8 cellular contexts compared by ENCODE assay signal in the genomic region with DNA sequence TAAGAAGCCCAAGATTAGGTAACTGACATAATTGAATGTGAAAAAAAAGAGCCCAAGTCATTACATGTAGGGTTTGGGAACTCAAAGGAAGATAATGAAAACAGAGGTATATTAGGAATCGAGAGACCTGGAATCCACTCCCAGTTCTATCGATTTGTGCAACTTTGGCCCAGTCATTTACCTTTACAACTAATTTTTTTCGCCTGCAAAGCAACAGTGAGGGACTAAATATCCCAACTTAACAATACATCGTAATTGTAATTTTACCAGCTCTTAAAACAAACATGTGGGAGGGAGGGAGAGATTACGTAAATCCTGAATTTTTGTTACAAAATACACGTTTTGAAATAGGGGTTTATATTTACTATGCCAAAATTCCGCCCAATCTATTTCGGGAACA. TPM values are rescaled to one million over a fixed set of nuclear protein-coding genes. Genes with fewer than 3 reads are reported as not detected.
A peak's percentile ranks its signal among the peaks of the same experiment; 100 is the strongest.
DNase-seq lines count a peak whose midpoint lies in the region; ATAC-seq and TF ChIP-seq lines count a peak whose summit lies in the region.

No MANE protein-coding gene starts in this region.

- ATAC-seq in HG02763 (IDR thresholded peaks at IDR 0.05; ENCODE audit: unreplicated experiment), result no peak
- ATAC-seq in HG03565 (IDR thresholded peaks at IDR 0.05; ENCODE audit: unreplicated experiment), result no peak
- ATAC-seq in HG02970 (IDR thresholded peaks at IDR 0.05; ENCODE audit: low FRiP score, unreplicated experiment), result no peak
- no peak for ATAC-seq in HG03139 (IDR thresholded peaks at IDR 0.05; ENCODE audit: unreplicated experiment)

- H3K27ac Mint-ChIP-seq in CD4-positive, alpha-beta memory T cell, result peak overlapping the region in 2 of 7 donors; percentile 10 to 52

- H3K27ac ChIP-seq in CD4-positive, alpha-beta memory T cell (ENCODE audit: low read depth, low read length), result no peak overlapping the region
- H3K27ac ChIP-seq in dorsolateral prefrontal cortex, result no peak overlapping the region
- H3K27ac ChIP-seq in neutrophil, result no peak overlapping the region

- DNase-seq in CD4-positive, alpha-beta memory T cell, result no peak
- DNase-seq in LNCaP clone FGC (ENCODE audit: low read depth) (no peak), dorsolateral prefrontal cortex (no peak)

- no peak for TF ChIP-seq CTCF in LNCaP clone FGC (IDR thresholded peaks at IDR 0.05; ENCODE audit: control insufficient read depth, extremely low read depth, insufficient read depth)
- no peak for TF ChIP-seq CTCF in dorsolateral prefrontal cortex (IDR thresholded peaks at IDR 0.05 in 54 of 56, conservative IDR thresholded peaks at IDR 0.05 in 2 of 56; ENCODE audit: low read depth in 1 of 56, partially characterized antibody in 56 of 56)
- TF ChIP-seq CTCF in neutrophil (IDR thresholded peaks at IDR 0.05), result no peak

- H3K4me1 Mint-ChIP-seq in CD4-positive, alpha-beta memory T cell, result peaks cover 36 to 60% (median 47%) of the 10 kb centered on the region in 4 donors

- H3K27me3 ChIP-seq in CD4-positive, alpha-beta memory T cell (ENCODE audit: insufficient read depth, low read length), result no peaks in the 10 kb centered on the region
- H3K27me3 ChIP-seq in dorsolateral prefrontal cortex (peaks cover 0 to 28% (median 0%) of the 10 kb centered on the region in 45 donors), neutrophil (peaks cover 14% of the 10 kb centered on the region)

- H3K9me3 ChIP-seq in CD4-positive, alpha-beta memory T cell (ENCODE audit: control insufficient read depth in 1 of 2, low read length in 2 of 2), result no peaks in the 10 kb centered on the region
- no peaks in the 10 kb centered on the region for H3K9me3 ChIP-seq in neutrophil

- CTCF ChIA-PET in CD4-positive, alpha-beta memory T cell (lab: Charles Lee; ENCODE audit: partially characterized antibody), result no interaction called here

- intact Hi-C loops in CD4-positive, alpha-beta memory T cell (cut with micrococcal nuclease), result no loop called here
- intact Hi-C loops in dorsolateral prefrontal cortex (cut with DNase I), result no loop called here

- H3K4me3 ChIP-seq in CD4-positive, alpha-beta memory T cell (ENCODE audit: low read length in 2 of 2), result no peak overlapping the region
- H3K4me3 ChIP-seq in LNCaP clone FGC (ENCODE audit: low read depth, low read length), result peak overlapping the region; percentile 95
- peak overlapping the region in 56 of 59 donors; percentile 76 to 98 (median 92) for H3K4me3 ChIP-seq in dorsolateral prefrontal cortex
- H3K4me3 ChIP-seq in neutrophil (ENCODE audit: low read depth in 1 of 2, low read length in 1 of 2), result peak overlapping the region; percentile 79 to 93

- H3K4me1 ChIP-seq in CD4-positive, alpha-beta memory T cell (ENCODE audit: insufficient read depth, low read length), result peaks cover 45% of the 10 kb centered on the region
- H3K4me1 ChIP-seq in neutrophil (ENCODE audit: control insufficient read depth in 1 of 2, insufficient read depth in 1 of 2, low read depth in 1 of 2, low read length in 1 of 2), result peaks cover 20 to 21% of the 10 kb centered on the region in 2 experiments

- H3K36me3 ChIP-seq in CD4-positive, alpha-beta memory T cell (ENCODE audit: insufficient read depth, low read length), result no peaks in the 10 kb centered on the region
- H3K36me3 ChIP-seq in neutrophil, result no peaks in the 10 kb centered on the region

- H3K9me3 Mint-ChIP-seq in CD4-positive, alpha-beta memory T cell, result peaks cover 0 to 4% (median 0%) of the 10 kb centered on the region in 8 donors

- POLR2A ChIA-PET in CD4-positive, alpha-beta memory T cell (lab: Charles Lee; ENCODE audit: partially characterized antibody), result interaction anchor here (1.7 kb wide), 1 partner anchor 1371 kb away, joined by 5 read pairs; no protein-coding TSS in a partner anchor

- H3K36me3 Mint-ChIP-seq in CD4-positive, alpha-beta memory T cell, result peaks cover 12 to 25% of the 10 kb centered on the region in 2 donors

- peaks cover 4% of the 10 kb centered on the region in 2 donors for H3K27me3 Mint-ChIP-seq in CD4-positive, alpha-beta memory T cell

- H3K4me3 Mint-ChIP-seq in CD4-positive, alpha-beta memory T cell, result peak overlapping the region; percentile 47 to 98 (median 78)

RNA-seq across cellular contexts. Expression of gene MINDY3, which starts 1.4 kb away (rescaled TPM):
- 10 to 100 TPM; 35.8 to 40.4 TPM for total RNA-seq in CD4-positive, alpha-beta memory T cell
- polyA plus RNA-seq in CD4-positive, alpha-beta memory T cell, result 1 to 10 TPM; 2.1 to 6.1 TPM
- 10 to 100 TPM; 41.9 to 84.6 (median 63.0) TPM for total RNA-seq in dorsolateral prefrontal cortex

Comparison
In these comparisons a context has a peak if more than half of its experiments do, and no peak if none do; other contexts are left out.
1. H3K4me3 ChIP-seq: peak in LNCaP clone FGC (single experiment), dorsolateral prefrontal cortex (56 of 59) and neutrophil (2 of 2); none in CD4-positive, alpha-beta memory T cell (0 of 2).